9 cellular contexts compared by ENCODE assay signal in genomic region chr13:79401259-79402071, GRCh38. TPM values are rescaled to one million over a fixed set of nuclear protein-coding genes. Genes with fewer than 3 reads are reported as not detected.
DNase-seq lines count a peak whose midpoint lies in the region; ATAC-seq and TF ChIP-seq lines count a peak whose summit lies in the region.
"Had no signal": no experiment of that assay in that cellular context is flagged by ENCODE, and none has a peak within 500 bp of the region (broad histone marks: within the 10 kb centered on the region; RNA-seq: fewer than 3 reads in every experiment).

No MANE protein-coding gene starts in this region.

- no peak overlapping the region for H3K27ac ChIP-seq in brain microvascular endothelial cell

- H3K9me3 Mint-ChIP-seq in IgD-negative memory B cell: no peaks in the 10 kb centered on the region

- H3K4me3 ChIP-seq in brain microvascular endothelial cell (ENCODE audit: low read depth, low read length): no peak overlapping the region

- peaks cover 43 to 45% (median 44%) of the 10 kb centered on the region in 3 donors for H3K4me1 Mint-ChIP-seq in IgD-negative memory B cell

- POLR2A ChIA-PET in GM10248 (lab: Yijun Ruan, JAX): interaction anchor here (0.5 kb wide), 1 partner anchor 1686 kb away, joined by 3 read pairs; no protein-coding TSS in a partner anchor

- peaks cover 4% of the 10 kb centered on the region for H3K36me3 Mint-ChIP-seq in IgD-negative memory B cell

- in situ Hi-C loops in GM13977 (cut with MboI; ENCODE audit: low pct_unique_long_range_greater_than_20kb, low sequenced_read_pairs, unreplicated experiment) (no loop called here), brain microvascular endothelial cell (cut with HindIII; ENCODE audit: low pct_ligation_motif_present, low sequenced_read_pairs) (no loop called here)

- CTCF ChIA-PET in GM10248 (lab: Yijun Ruan, JAX): interaction anchor here (0.8 to 6.7 kb wide), 4 partner anchors 8 to 110 kb away, joined by 3 to 53 read pairs (median 4); no protein-coding TSS in a partner anchor

- peak overlapping the region in 3 of 4 donors; percentile 13 to 70 (median 33) for H3K4me3 Mint-ChIP-seq in IgD-negative memory B cell

- H3K27me3 ChIP-seq in brain microvascular endothelial cell (replicated peaks): no peaks in the 10 kb centered on the region

- no peak for TF ChIP-seq POLR2A in erythroblast (IDR thresholded peaks at IDR 0.05; ENCODE audit: low read length)

- TF ChIP-seq CTCF in GM13977 (IDR thresholded peaks at IDR 0.05; ENCODE audit: extremely low read depth, insufficient read depth, missing control alignments): no peak
- TF ChIP-seq CTCF in brain microvascular endothelial cell (IDR thresholded peaks at IDR 0.05; ENCODE audit: low read depth, low read length, missing control alignments): no peak
- no peak for TF ChIP-seq CTCF in GM10248 (IDR thresholded peaks at IDR 0.05; ENCODE audit: control extremely low read depth, extremely low read depth, low read depth, missing control alignments)

- no peaks in the 10 kb centered on the region for H3K27me3 Mint-ChIP-seq in IgD-negative memory B cell

- ATAC-seq in GM21576 (IDR thresholded peaks at IDR 0.05; ENCODE audit: unreplicated experiment) (peak; percentile 44), Right ventricle myocardium superior (ENCODE audit: poor library complexity) (no peak)
- ATAC-seq: HCT116 had no signal

- H3K27ac Mint-ChIP-seq in IgD-negative memory B cell: peak overlapping the region; percentile 81 to 91 (median 82)

- intact Hi-C loops in Right ventricle myocardium superior (cut with DNase I): no loop called here

- peaks cover 10% of the 10 kb centered on the region for H3K36me3 ChIP-seq in brain microvascular endothelial cell (replicated peaks)

- DNase-seq in GM13977 (ENCODE audit: low spot score) (peak; percentile 37), erythroblast (lab: John Stamatoyannopoulos, UW) (peak; percentile 33 to 35), T-helper 9 cell (no peak), Right ventricle myocardium superior (no peak), brain microvascular endothelial cell (no peak), GM10248 (ENCODE audit: extremely low spot score) (no peak)

RNA-seq across cellular contexts. Expression of gene RBM26, which starts 4.6 kb away (rescaled TPM):
- polyA plus RNA-seq in IgD-negative memory B cell: 18.4 TPM
- total RNA-seq in Right ventricle myocardium superior: 17.3 TPM

Comparison
In these comparisons a context has a peak if more than half of its experiments do, and no peak if none do; other contexts are left out.
1. DNase-seq: peak in GM13977 (single experiment) and erythroblast (2 of 2); none in T-helper 9 cell (single experiment), Right ventricle myocardium superior (single experiment), brain microvascular endothelial cell (single experiment) and GM10248 (single experiment).